9 cellular contexts compared by ENCODE assay signal in the genomic region with DNA sequence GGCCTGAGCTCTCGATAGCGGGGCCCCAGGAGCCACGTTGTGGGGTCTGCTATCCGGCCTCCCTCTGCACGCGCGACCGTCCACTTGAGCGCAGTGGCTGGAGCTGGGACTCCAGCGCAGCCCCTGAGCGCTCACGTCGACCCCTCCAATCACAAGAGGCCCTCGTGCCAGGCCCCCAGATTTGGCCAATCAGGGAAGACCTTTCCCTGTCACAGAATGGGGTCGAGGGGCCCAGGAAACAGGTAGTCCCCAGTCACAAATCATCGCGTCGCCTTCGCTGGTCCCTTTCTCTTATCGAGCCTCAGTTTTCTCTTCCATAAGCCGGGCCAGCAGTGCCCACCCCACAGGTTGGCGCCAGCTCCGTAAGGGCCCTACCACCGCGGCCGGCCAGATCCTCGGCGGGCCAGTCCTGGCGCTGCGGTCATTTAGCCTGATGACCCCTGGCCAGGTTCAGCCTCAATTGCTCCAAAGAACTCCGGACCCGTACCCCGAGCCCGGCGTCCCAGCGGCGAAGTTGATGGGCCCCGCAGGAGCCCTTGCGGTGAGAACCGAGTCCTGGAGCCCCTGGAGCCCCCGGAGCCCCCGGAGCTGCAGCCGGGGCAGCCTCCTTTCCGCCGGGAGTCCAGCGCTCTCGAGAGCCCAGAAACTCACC. TPM values are rescaled to one million over a fixed set of nuclear protein-coding genes. Genes with fewer than 3 reads are reported as not detected.
A peak's percentile ranks its signal among the peaks of the same experiment; 100 is the strongest.
DNase-seq lines count a peak whose midpoint lies in the region; ATAC-seq and TF ChIP-seq lines count a peak whose summit lies in the region.
"Had no signal": no experiment of that assay in that cellular context is flagged by ENCODE, and none has a peak within 500 bp of the region (broad histone marks: within the 10 kb centered on the region; RNA-seq: fewer than 3 reads in every experiment).

No MANE protein-coding gene starts in this region.

- H3K9me3 ChIP-seq in muscle layer of colon (ENCODE audit: low read length): no peaks in the 10 kb centered on the region

- H3K9ac ChIP-seq in muscle layer of colon (ENCODE audit: low read length): peak overlapping the region; percentile 5
- H3K9ac ChIP-seq: KMS-11 had no signal

- WGBS in urinary bladder: 7% methylated on average over 47 of the region's 47 CpGs

- TF ChIP-seq CTCF in fibroblast of pulmonary artery (IDR thresholded peaks at IDR 0.05; ENCODE audit: low read length, missing control alignments): no peak

- peak; percentile 10 for DNase-seq in NCI-H1105 treated with DMSO at 0.1 percent for 48 hours (lab: John Stamatoyannopoulos, UW)
- DNase-seq in NCI-H1105 (lab: John Stamatoyannopoulos, UW): no peak
- DNase-seq in fibroblast of pulmonary artery (ENCODE audit: low read depth): peak; percentile 9
- DNase-seq in stimulated activated CD4-positive, alpha-beta T cell treated with anti-CD3 and anti-CD28 coated beads, Interleukin-4, amount 100 ng/mL, for 4 hours: no peak
- DNase-seq in KG1 (lab: John Stamatoyannopoulos, UW): no peak

- H3K27me3 ChIP-seq in muscle layer of colon (ENCODE audit: control insufficient read depth in 1 of 2, insufficient read depth in 2 of 2, low read length in 2 of 2): no peaks in the 10 kb centered on the region

- H3K27ac ChIP-seq in muscle layer of colon (ENCODE audit: low read depth, low read length) (no peak overlapping the region), urinary bladder (ENCODE audit: low read depth) (peak overlapping the region; percentile 93)
- H3K27ac ChIP-seq: KMS-11 had no signal

- no peak for ATAC-seq in HG03280 (IDR thresholded peaks at IDR 0.05; ENCODE audit: unreplicated experiment)

- peak overlapping the region; percentile 50 for H3K4me3 ChIP-seq in fibroblast of pulmonary artery (replicated peaks; ENCODE audit: low read depth, low read length)
- H3K4me3 ChIP-seq in muscle layer of colon (ENCODE audit: low read depth in 1 of 2, low read length in 2 of 2): peak overlapping the region; percentile 40 to 62
- H3K4me3 ChIP-seq in urinary bladder (ENCODE audit: low read depth, low read length): peak overlapping the region; percentile 59

- H3K4me1 ChIP-seq in muscle layer of colon (ENCODE audit: insufficient read depth, low read length) (no peaks in the 10 kb centered on the region), urinary bladder (ENCODE audit: insufficient read depth) (no peaks in the 10 kb centered on the region)

- no peaks in the 10 kb centered on the region for H3K36me3 ChIP-seq in muscle layer of colon (ENCODE audit: insufficient read depth, low read length)
- H3K36me3 ChIP-seq in urinary bladder (ENCODE audit: insufficient read depth): no peaks in the 10 kb centered on the region

RNA-seq across cellular contexts. Expression of a gene that starts 0.4 kb away (rescaled TPM):
- 11.5 TPM for total RNA-seq in urinary bladder
- 24.0 TPM for polyA plus RNA-seq in urinary bladder

Comparison
In these comparisons a context has a peak if more than half of its experiments do, and no peak if none do; other contexts are left out.
1. DNase-seq: peak in NCI-H1105 treated with DMSO at 0.1 percent for 48 hours (single experiment) and fibroblast of pulmonary artery (single experiment); none in NCI-H1105 (single experiment), stimulated activated CD4-positive, alpha-beta T cell treated with anti-CD3 and anti-CD28 coated beads, Interleukin-4, amount 100 ng/mL, for 4 hours (0 of 2) and KG1 (single experiment).
2. Peak in every context shown above with its lines, with median percentiles within 50 percentile points of each other: H3K4me3 ChIP-seq.